Comparison of ENCODE assay signal across 9 cellular contexts in the genomic region with DNA sequence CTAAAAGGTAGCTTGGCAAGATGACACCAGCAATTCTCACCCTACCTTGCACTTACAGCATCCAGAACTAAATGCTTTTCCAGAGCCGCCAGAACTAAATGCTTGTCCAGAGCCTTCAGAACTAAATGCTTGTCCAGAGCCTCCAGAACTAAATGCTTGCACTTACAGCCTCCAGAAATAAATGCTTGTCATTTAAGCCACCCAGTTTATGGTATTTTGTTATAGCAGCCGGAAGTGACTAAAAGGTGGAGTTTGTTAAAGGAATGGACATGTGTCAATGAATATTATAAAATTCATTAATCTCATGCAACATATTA.
DNase-seq lines count a peak whose midpoint lies in the region; ATAC-seq and TF ChIP-seq lines count a peak whose summit lies in the region.
"Had no signal": no experiment of that assay in that cellular context is flagged by ENCODE, and none has a peak within 500 bp of the region (broad histone marks: within the 10 kb centered on the region; RNA-seq: fewer than 3 reads in every experiment).

No MANE protein-coding gene starts in this region.

- H2AK5ac ChIP-seq in mesendoderm (ENCODE audit: low read length): no peak overlapping the region

- peak overlapping the region; percentile 60 for H3K9ac ChIP-seq in mesendoderm (ENCODE audit: low read length)

- H3K4me2 ChIP-seq in mesendoderm (ENCODE audit: low read length): peak overlapping the region; percentile 97

- H4K5ac ChIP-seq in mesendoderm (ENCODE audit: low read length): no peak overlapping the region

- H3K27ac ChIP-seq in A673 (ENCODE audit: low read depth, low read length, poor library complexity, severe bottlenecking) (no peak overlapping the region), mesendoderm (ENCODE audit: low read depth, low read length) (no peak overlapping the region)

- TF ChIP-seq CTCF in A673 (conservative IDR thresholded peaks at IDR 0.05; ENCODE audit: low read depth, low read length) (no peak), astrocyte of the spinal cord (IDR thresholded peaks at IDR 0.05; ENCODE audit: low read depth, low read length) (no peak)

- POLR2A ChIA-PET in A673 (lab: Charles Lee; ENCODE audit: low non-redundant PET): no interaction called here

- H3K27me3 ChIP-seq in A673 (replicated peaks; ENCODE audit: insufficient read depth, low read depth, low read length, poor library complexity) (no peaks in the 10 kb centered on the region), HAP-1 (ENCODE audit: low read depth) (no peaks in the 10 kb centered on the region; the same call in 1 of the 2 replicates), mesendoderm (ENCODE audit: insufficient read depth, low read length, poor library complexity) (no peaks in the 10 kb centered on the region)

- H3K36me3 ChIP-seq in A673 (ENCODE audit: insufficient read depth, low read length, poor library complexity, severe bottlenecking) (no peaks in the 10 kb centered on the region), HAP-1 (replicated peaks) (no peaks in the 10 kb centered on the region), mesendoderm (ENCODE audit: control insufficient read depth, insufficient read depth, low read length) (no peaks in the 10 kb centered on the region)

- ATAC-seq in HG03108 (IDR thresholded peaks at IDR 0.05; ENCODE audit: unreplicated experiment): no peak
- no peak for ATAC-seq in HG03175 (IDR thresholded peaks at IDR 0.05; ENCODE audit: unreplicated experiment)

- H2BK15ac ChIP-seq in mesendoderm (replicated peaks; ENCODE audit: low read depth): no peak overlapping the region

- CTCF ChIA-PET in A673 (lab: Charles Lee): no interaction called here

- no peak overlapping the region for H2BK5ac ChIP-seq in mesendoderm (ENCODE audit: low read length)

- H3K4ac ChIP-seq in mesendoderm (ENCODE audit: low read depth, low read length): no peak overlapping the region

- no CpG with 5 or more reads among the region's 2 CpGs for WGBS in mesendoderm (ENCODE audit: extremely low coverage, insufficient coverage, low lambda C conversion rate)

- in situ Hi-C loops in HAP-1 (cut with MboI; ENCODE audit: low sequenced_read_pairs) (no loop called here), astrocyte of the spinal cord (cut with HindIII; ENCODE audit: low sequenced_read_pairs) (no loop called here)

- no peaks in the 10 kb centered on the region for H3K4me1 ChIP-seq in A673 (ENCODE audit: insufficient read depth, low read length, poor library complexity, severe bottlenecking)
- peaks cover 4% of the 10 kb centered on the region for H3K4me1 ChIP-seq in HAP-1
- no peaks in the 10 kb centered on the region for H3K4me1 ChIP-seq in mesendoderm (ENCODE audit: control insufficient read depth, low read depth, low read length)

- H3K79me1 ChIP-seq in mesendoderm (ENCODE audit: low read length): no peaks in the 10 kb centered on the region

- DNase-seq in A673 (ENCODE audit: low spot score) (no peak), HAP-1 (ENCODE audit: low spot score in 2 of 2) (no peak), astrocyte of the spinal cord (ENCODE audit: low read depth, low spot score) (no peak), mesendoderm (no peak), epidermal melanocyte (ENCODE audit: insufficient read length, low spot score) (no peak), NCI-H2081 (lab: John Stamatoyannopoulos, UW) (no peak)
- DNase-seq: NCI-H2029 treated with DMSO at 0.1 percent for 48 hours had no signal

- intact Hi-C loops in A673 (cut with micrococcal nuclease; ENCODE audit: unreplicated experiment): loop anchor here (5.0 kb wide), 1 partner anchor 72 kb away; a partner anchor contains a TSS

- H3K23ac ChIP-seq in mesendoderm (ENCODE audit: low read length): no peak overlapping the region

- H3K4me3 ChIP-seq in A673 (ENCODE audit: low read depth, low read length, poor library complexity, severe bottlenecking) (peak overlapping the region; percentile 57), HAP-1 (peak overlapping the region; percentile 54), astrocyte of the spinal cord (ENCODE audit: low read depth, low read length) (peak overlapping the region; percentile 44), mesendoderm (ENCODE audit: low read length) (peak overlapping the region; percentile 63)

- no peaks in the 10 kb centered on the region for H3K79me2 ChIP-seq in mesendoderm (ENCODE audit: control insufficient read depth, insufficient read depth, low read length)

- no TSS peak for BruUV-seq in A673 (replicated peaks; lab: Mats Ljungman, UMichigan)

- H3K18ac ChIP-seq in mesendoderm (ENCODE audit: low read length): no peak overlapping the region

- H3K56ac ChIP-seq in mesendoderm (ENCODE audit: low read length): no peak overlapping the region

- no peak overlapping the region for H2BK120ac ChIP-seq in mesendoderm (ENCODE audit: low read depth, low read length)

- no peak overlapping the region for H4K8ac ChIP-seq in mesendoderm (ENCODE audit: low read depth, low read length)

- no peaks in the 10 kb centered on the region for H3K9me3 ChIP-seq in A673 (ENCODE audit: low read depth, low read length, poor library complexity, severe bottlenecking)
- H3K9me3 ChIP-seq in HAP-1: no peaks in the 10 kb centered on the region
